Comparison of ENCODE assay signal across 8 cellular contexts in genomic region chr6:8499540-8499939, GRCh38.
DNase-seq lines count a peak whose midpoint lies in the region; ATAC-seq and TF ChIP-seq lines count a peak whose summit lies in the region.
"Had no signal": no experiment of that assay in that cellular context is flagged by ENCODE, and none has a peak within 500 bp of the region (broad histone marks: within the 10 kb centered on the region; RNA-seq: fewer than 3 reads in every experiment).

No MANE protein-coding gene starts in this region.

- no peaks in the 10 kb centered on the region for H3K36me3 Mint-ChIP-seq in osteocyte (ENCODE audit: unreplicated experiment)

- H3K27me3 Mint-ChIP-seq in osteocyte (ENCODE audit: unreplicated experiment), result peaks cover 8% of the 10 kb centered on the region

- H3K4me3 ChIP-seq in GM06990 (replicated peaks; ENCODE audit: low read depth, low read length) (no peak overlapping the region), choroid plexus epithelial cell (ENCODE audit: low read depth, low read length) (no peak overlapping the region)

- no peaks in the 10 kb centered on the region for H3K4me1 Mint-ChIP-seq in osteocyte (ENCODE audit: unreplicated experiment)

- ATAC-seq in HG03135 (IDR thresholded peaks at IDR 0.05; ENCODE audit: unreplicated experiment), result no peak

- DNase-seq in GM06990 (ENCODE audit: extremely low read depth, insufficient read length) (no peak), NCI-H1105 treated with DMSO at 0.1 percent for 48 hours (lab: John Stamatoyannopoulos, UW) (peak; percentile 10), choroid plexus epithelial cell (ENCODE audit: low read depth) (peak; percentile 28), osteocyte (ENCODE audit: extremely low spot score, unreplicated experiment) (no peak), KG1 (lab: John Stamatoyannopoulos, UW) (no peak), GOT3 (lab: John Stamatoyannopoulos, UW) (no peak)
- DNase-seq: T-helper 1 cell had no signal

- no peak overlapping the region for H3K4me3 Mint-ChIP-seq in osteocyte (ENCODE audit: unreplicated experiment)

- H3K9me3 Mint-ChIP-seq in osteocyte (ENCODE audit: unreplicated experiment), result no peaks in the 10 kb centered on the region

- TF ChIP-seq CTCF in GM06990 (IDR thresholded peaks at IDR 0.05; ENCODE audit: insufficient read depth, low read length, poor library complexity, severe bottlenecking) (peak; percentile 13), choroid plexus epithelial cell (conservative IDR thresholded peaks at IDR 0.05; ENCODE audit: low read depth, low read length) (peak; percentile 58), osteocyte (IDR thresholded peaks at IDR 0.05) (peak; percentile 64)

- no peaks in the 10 kb centered on the region for H3K36me3 ChIP-seq in GM06990 (ENCODE audit: control insufficient read depth, insufficient read depth, low read length)

- no peaks in the 10 kb centered on the region for H3K27me3 ChIP-seq in GM06990 (replicated peaks; ENCODE audit: control insufficient read depth, insufficient read depth, low read length)

- H3K27ac Mint-ChIP-seq in osteocyte (ENCODE audit: unreplicated experiment), result no peak overlapping the region

Comparison
In these comparisons a context has a peak if more than half of its experiments do, and no peak if none do; other contexts are left out.
1. DNase-seq: peak in NCI-H1105 treated with DMSO at 0.1 percent for 48 hours (single experiment) and choroid plexus epithelial cell (single experiment); none in GM06990 (single experiment), osteocyte (single experiment), KG1 (single experiment) and GOT3 (single experiment).
2. CTCF ChIP-seq: peak in every context shown above with its lines; median percentile 64 in osteocyte; 58 in choroid plexus epithelial cell; 13 in GM06990.